In the genomic region with DNA sequence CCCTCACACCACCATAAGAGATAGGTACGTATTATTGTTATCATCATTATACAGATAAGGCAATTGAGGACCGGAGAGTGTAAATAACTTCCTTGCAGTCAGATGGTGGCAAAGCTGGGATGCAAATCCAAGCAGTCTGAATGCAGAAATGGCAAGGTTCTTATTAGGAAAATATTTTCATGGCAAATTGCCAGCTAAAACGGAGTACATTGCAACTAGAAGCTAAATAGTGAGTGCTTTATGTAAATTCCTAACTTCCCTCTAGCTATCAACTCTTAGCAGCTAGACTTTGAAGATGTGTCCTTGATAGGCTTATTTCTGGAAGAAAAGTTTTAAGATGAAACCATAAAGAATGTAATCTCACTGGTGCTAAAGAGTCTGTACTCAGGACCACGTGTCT, we compare ENCODE assay signal across 20 cellular contexts.
DNase-seq lines count a peak whose midpoint lies in the region; TF ChIP-seq lines count a peak whose summit lies in the region.
"Had no signal": no experiment of that assay in that cellular context is flagged by ENCODE, and none has a peak within 500 bp of the region (broad histone marks: within the 10 kb centered on the region; RNA-seq: fewer than 3 reads in every experiment).

No MANE protein-coding gene starts in this region.

- H3K18ac ChIP-seq in mesendoderm (ENCODE audit: low read length) = no peak overlapping the region

- no peak overlapping the region for H2AFZ ChIP-seq in smooth muscle cell (ENCODE audit: low read depth)
- H2AFZ ChIP-seq: PC-9 had no signal

- H3K27me3 ChIP-seq in mesendoderm (ENCODE audit: insufficient read depth, low read length, poor library complexity) = no peaks in the 10 kb centered on the region
- no peaks in the 10 kb centered on the region for H3K27me3 ChIP-seq in smooth muscle cell (ENCODE audit: low read depth)
- H3K27me3 ChIP-seq: BE2C, SJCRH30 had no signal

- H2AK5ac ChIP-seq in mesendoderm (ENCODE audit: low read length) = no peak overlapping the region

- no peak overlapping the region for H2BK15ac ChIP-seq in mesendoderm (replicated peaks; ENCODE audit: low read depth)

- no peaks in the 10 kb centered on the region for H3K79me2 ChIP-seq in mesendoderm (ENCODE audit: control insufficient read depth, insufficient read depth, low read length)
- H3K79me2 ChIP-seq in smooth muscle cell (ENCODE audit: low read depth) = no peaks in the 10 kb centered on the region

- no peak overlapping the region for H2BK120ac ChIP-seq in mesendoderm (ENCODE audit: low read depth, low read length)

- DNase-seq in DMS 273 (lab: John Stamatoyannopoulos, UW; ENCODE audit: unreplicated experiment) (peak; percentile 16), DMS 273 treated with DMSO at 0.1 percent for 48 hours (lab: John Stamatoyannopoulos, UW) (no peak), NCI-H128 (lab: John Stamatoyannopoulos, UW; ENCODE audit: unreplicated experiment) (peak; percentile 6), dermis blood vessel endothelial cell (peak; percentile 10), mesendoderm (peak; percentile 29), smooth muscle cell (lab: John Stamatoyannopoulos, UW; ENCODE audit: unreplicated experiment) (no peak), AG20443 (ENCODE audit: low spot score) (no peak), substantia nigra (lab: John Stamatoyannopoulos, UW) (no peak)
- DNase-seq: BE2C; CD8-positive, alpha-beta memory T cell; DMS153; DND-41; H7; MV-4-11; NCI-H1694; NCI-H2029 treated with DMSO at 0.1 percent for 48 hours; PC-9 had no signal

- no CpG with 5 or more reads among the region's 4 CpGs for WGBS in mesendoderm (ENCODE audit: extremely low coverage, insufficient coverage, low lambda C conversion rate)
- WGBS in smooth muscle cell (ENCODE audit: low lambda C conversion rate) = 44% methylated on average over 4 of the region's 4 CpGs

- H4K5ac ChIP-seq in mesendoderm (ENCODE audit: low read length) = no peak overlapping the region

- no peak overlapping the region for H3K4me3 ChIP-seq in mesendoderm (ENCODE audit: low read length)
- H3K4me3 ChIP-seq in smooth muscle cell = no peak overlapping the region
- H3K4me3 ChIP-seq: K562, PC-9, SJCRH30 had no signal

- H3K27ac ChIP-seq in mesendoderm (ENCODE audit: low read depth, low read length) = no peak overlapping the region
- no peak overlapping the region for H3K27ac ChIP-seq in smooth muscle cell (ENCODE audit: low read depth)
- no peak overlapping the region for H3K27ac ChIP-seq in substantia nigra (ENCODE audit: low read depth, low read length, poor library complexity, severe bottlenecking)
- H3K27ac ChIP-seq: 22Rv1, PC-9, SJCRH30 had no signal

- H3K4me2 ChIP-seq in mesendoderm (ENCODE audit: low read length) (no peak overlapping the region), smooth muscle cell (no peak overlapping the region)
- H3K4me2 ChIP-seq: PC-9 had no signal

- TF ChIP-seq CTCF in smooth muscle cell (IDR thresholded peaks at IDR 0.05; ENCODE audit: borderline replicate concordance, insufficient read depth, poor library complexity, severe bottlenecking) = no peak

- no peaks in the 10 kb centered on the region for H3K79me1 ChIP-seq in mesendoderm (ENCODE audit: low read length)

- H2BK5ac ChIP-seq in mesendoderm (ENCODE audit: low read length) = no peak overlapping the region

- no peak overlapping the region for H4K8ac ChIP-seq in mesendoderm (ENCODE audit: low read depth, low read length)

- H3K4me1 ChIP-seq in mesendoderm (ENCODE audit: control insufficient read depth, low read depth, low read length) (no peaks in the 10 kb centered on the region), smooth muscle cell (ENCODE audit: low read depth) (no peaks in the 10 kb centered on the region)
- H3K4me1 ChIP-seq: BE2C had no signal

- H3F3A ChIP-seq in smooth muscle cell (ENCODE audit: low read depth) = no peaks in the 10 kb centered on the region

- H3K23ac ChIP-seq in mesendoderm (ENCODE audit: low read length) = no peak overlapping the region

- H3K36me3 ChIP-seq in mesendoderm (ENCODE audit: control insufficient read depth, insufficient read depth, low read length) (no peaks in the 10 kb centered on the region), smooth muscle cell (ENCODE audit: low read depth) (no peaks in the 10 kb centered on the region)
- H3K36me3 ChIP-seq: BE2C, SJCRH30 had no signal

- no peaks in the 10 kb centered on the region for H3K9me3 ChIP-seq in smooth muscle cell (replicated peaks; ENCODE audit: low read depth)
- H3K9me3 ChIP-seq: BE2C, SJCRH30 had no signal

- H4K20me1 ChIP-seq in smooth muscle cell (ENCODE audit: low read depth) = no peaks in the 10 kb centered on the region

- H3K56ac ChIP-seq in mesendoderm (ENCODE audit: low read length) = no peak overlapping the region

- H3K9ac ChIP-seq in mesendoderm (ENCODE audit: low read length) = no peak overlapping the region
- no peak overlapping the region for H3K9ac ChIP-seq in smooth muscle cell (ENCODE audit: low read depth)

- H3K4ac ChIP-seq in mesendoderm (ENCODE audit: low read depth, low read length) = no peak overlapping the region

Comparison
In these comparisons a context has a peak if more than half of its experiments do, and no peak if none do; other contexts are left out.
1. DNase-seq: peak in DMS 273 (single experiment), NCI-H128 (single experiment), dermis blood vessel endothelial cell (single experiment) and mesendoderm (single experiment); none in DMS 273 treated with DMSO at 0.1 percent for 48 hours (single experiment), smooth muscle cell (single experiment), AG20443 (single experiment) and substantia nigra (0 of 49).